Comparison of ENCODE assay signal across 11 cellular contexts in the genomic region with DNA sequence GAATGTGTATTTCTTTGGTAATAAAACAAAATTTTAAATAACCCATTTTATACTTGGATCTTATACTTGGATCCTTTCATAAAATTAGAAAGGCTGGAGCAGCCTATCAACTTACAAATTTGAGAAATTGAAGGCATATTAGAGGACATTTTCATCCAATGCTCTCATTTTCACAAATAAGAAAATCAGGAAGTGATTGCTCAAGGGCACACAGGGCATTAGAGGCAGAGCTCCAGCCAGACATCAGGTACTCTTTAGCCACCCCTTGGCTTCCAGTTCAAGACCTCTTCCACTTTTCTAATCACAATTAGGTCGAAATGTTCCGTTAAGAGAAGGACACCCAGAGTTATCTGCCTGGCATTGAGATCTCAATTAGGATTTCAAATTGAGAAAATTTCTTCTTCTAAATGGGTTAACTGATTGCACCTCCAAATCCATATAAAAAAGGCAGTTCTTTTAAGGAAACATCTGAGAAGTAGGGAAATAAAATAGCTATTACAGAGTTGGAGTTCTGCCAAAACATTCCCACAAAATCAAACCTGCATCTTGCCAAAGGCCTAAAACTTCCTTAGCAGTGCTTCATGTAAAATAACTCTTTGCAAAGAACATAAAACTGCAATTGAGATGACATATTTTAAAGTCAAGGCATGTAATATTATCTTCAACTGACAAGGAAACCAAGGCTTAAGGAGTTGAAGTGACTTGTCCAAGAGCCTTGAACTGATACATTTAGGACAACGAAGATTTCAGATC. TPM values are rescaled to one million over a fixed set of nuclear protein-coding genes. Genes with fewer than 3 reads are reported as not detected.
DNase-seq lines count a peak whose midpoint lies in the region; ATAC-seq and TF ChIP-seq lines count a peak whose summit lies in the region.
"Had no signal": no experiment of that assay in that cellular context is flagged by ENCODE, and none has a peak within 500 bp of the region (broad histone marks: within the 10 kb centered on the region; RNA-seq: fewer than 3 reads in every experiment).

No MANE protein-coding gene starts in this region.

- TF ChIP-seq CTCF in fibroblast of villous mesenchyme (IDR thresholded peaks at IDR 0.05; ENCODE audit: insufficient read depth, low read depth, low read length): no peak

- CTCF ChIA-PET in HEK293T (lab: Yijun Ruan, JAX): interaction anchor here (1.4 kb wide), 1 partner anchor 15 kb away, joined by 4 read pairs; no protein-coding TSS in a partner anchor

- H3K27me3 ChIP-seq in skeletal muscle satellite cell (ENCODE audit: control insufficient read depth, insufficient read depth, low read length): no peaks in the 10 kb centered on the region

- DNase-seq in EL (peak; percentile 16), SKM-1 treated with dmso at 0.1 percent for 144 hours (lab: John Stamatoyannopoulos, UW; ENCODE audit: unreplicated experiment) (peak; percentile 44), fibroblast of villous mesenchyme (ENCODE audit: low read depth) (no peak), posterior vena cava (ENCODE audit: low spot score) (no peak), HEK293T (ENCODE audit: extremely low spot score) (no peak)
- DNase-seq: CD8-positive, alpha-beta memory T cell; Karpas-422; NCI-H2171 treated with DMSO at 0.1 percent for 48 hours had no signal

- no peak for ATAC-seq in HG02759 (IDR thresholded peaks at IDR 0.05; ENCODE audit: unreplicated experiment)
- ATAC-seq in activated T-helper 17 cell treated with anti-CD3 and anti-CD28 coated beads, Interleukin-2, amount 50 U/mL, for 72 hours (replicated peaks): no peak

- intact Hi-C loops in posterior vena cava (cut with DNase I): loop anchor here in 1 of 2 donors (5.0 to 10.0 kb wide), 2 partner anchors 37 to 265 kb away; no protein-coding TSS in a partner anchor

- no peaks in the 10 kb centered on the region for H3K9me3 Mint-ChIP-seq in activated T-helper 17 cell treated with anti-CD3 and anti-CD28 coated beads, Interleukin-2, amount 50 U/mL, for 72 hours
- H3K9me3 Mint-ChIP-seq: CD8-positive, alpha-beta memory T cell had no signal

- H3K9me3 ChIP-seq in skeletal muscle satellite cell (replicated peaks; ENCODE audit: low read length): no peaks in the 10 kb centered on the region

- H3K36me3 ChIP-seq in skeletal muscle satellite cell (ENCODE audit: insufficient read depth, low read length): no peaks in the 10 kb centered on the region

- H3K9ac ChIP-seq in skeletal muscle satellite cell (ENCODE audit: low read depth, low read length): peak overlapping the region; percentile 76

- peak overlapping the region; percentile 54 for H3K4me3 ChIP-seq in fibroblast of villous mesenchyme (ENCODE audit: low read depth, low read length)
- no peak overlapping the region for H3K4me3 ChIP-seq in skeletal muscle satellite cell (ENCODE audit: low read length)

- H3K27ac Mint-ChIP-seq in activated T-helper 17 cell treated with anti-CD3 and anti-CD28 coated beads, Interleukin-2, amount 50 U/mL, for 72 hours: no peak overlapping the region

- peaks cover 35% of the 10 kb centered on the region for H3K4me1 ChIP-seq in skeletal muscle satellite cell (ENCODE audit: control insufficient read depth, insufficient read depth, low read length)

- H3K36me3 Mint-ChIP-seq in activated T-helper 17 cell treated with anti-CD3 and anti-CD28 coated beads, Interleukin-2, amount 50 U/mL, for 72 hours (ENCODE audit: low read depth): peaks cover 10% of the 10 kb centered on the region

- no peaks in the 10 kb centered on the region for H3K27me3 Mint-ChIP-seq in activated T-helper 17 cell treated with anti-CD3 and anti-CD28 coated beads, Interleukin-2, amount 50 U/mL, for 72 hours
- H3K27me3 Mint-ChIP-seq: CD8-positive, alpha-beta memory T cell had no signal

- peak overlapping the region; percentile 73 for H3K4me2 ChIP-seq in skeletal muscle satellite cell (ENCODE audit: low read length)

- no peak overlapping the region for H3K4me3 Mint-ChIP-seq in activated T-helper 17 cell treated with anti-CD3 and anti-CD28 coated beads, Interleukin-2, amount 50 U/mL, for 72 hours
- H3K4me3 Mint-ChIP-seq: CD8-positive, alpha-beta memory T cell had no signal

- POLR2A ChIA-PET in HEK293T (lab: Yijun Ruan, JAX): no interaction called here

- no peaks in the 10 kb centered on the region for H3K4me1 Mint-ChIP-seq in activated T-helper 17 cell treated with anti-CD3 and anti-CD28 coated beads, Interleukin-2, amount 50 U/mL, for 72 hours

TF ChIP-seq in HEK293T, 16 proteins besides CTCF, POLR2A, EP300 and RAD21:
- TF ChIP-seq SP1 (IDR thresholded peaks at IDR 0.05) (no peak), NFRKB (IDR thresholded peaks at IDR 0.05) (no peak), FOXM1 (IDR thresholded peaks at IDR 0.05; ENCODE audit: borderline replicate concordance) (no peak), LEF1 (IDR thresholded peaks at IDR 0.05; ENCODE audit: borderline replicate concordance) (no peak), TARDBP (IDR thresholded peaks at IDR 0.05) (no peak), ARNT (IDR thresholded peaks at IDR 0.05) (no peak), ELF4 (IDR thresholded peaks at IDR 0.05) (no peak), BHLHE40 (IDR thresholded peaks at IDR 0.05; ENCODE audit: borderline replicate concordance) (no peak), CTBP1 (IDR thresholded peaks at IDR 0.05; ENCODE audit: borderline replicate concordance) (no peak), L3MBTL2 (conservative IDR thresholded peaks at IDR 0.05) (no peak), SUZ12 (IDR thresholded peaks at IDR 0.05) (no peak), FOXA1 (IDR thresholded peaks at IDR 0.05) (no peak), FOXK2 (IDR thresholded peaks at IDR 0.05) (no peak), ZNF384 (IDR thresholded peaks at IDR 0.05) (no peak), HDGF (IDR thresholded peaks at IDR 0.05; ENCODE audit: borderline replicate concordance) (no peak)
- TF ChIP-seq, protein P1, sequence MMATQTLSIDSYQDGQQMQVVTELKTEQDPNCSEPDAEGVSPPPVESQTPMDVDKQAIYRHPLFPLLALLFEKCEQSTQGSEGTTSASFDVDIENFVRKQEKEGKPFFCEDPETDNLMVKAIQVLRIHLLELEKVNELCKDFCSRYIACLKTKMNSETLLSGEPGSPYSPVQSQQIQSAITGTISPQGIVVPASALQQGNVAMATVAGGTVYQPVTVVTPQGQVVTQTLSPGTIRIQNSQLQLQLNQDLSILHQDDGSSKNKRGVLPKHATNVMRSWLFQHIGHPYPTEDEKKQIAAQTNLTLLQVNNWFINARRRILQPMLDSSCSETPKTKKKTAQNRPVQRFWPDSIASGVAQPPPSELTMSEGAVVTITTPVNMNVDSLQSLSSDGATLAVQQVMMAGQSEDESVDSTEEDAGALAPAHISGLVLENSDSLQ (IDR thresholded peaks at IDR 0.05): no peak

RNA-seq across cellular contexts. Expression of gene ACTA2, which starts 2.5 kb away (rescaled TPM):
- total RNA-seq in fibroblast of villous mesenchyme: 2,403 and 2,598 TPM in 2 replicates
- total RNA-seq in skeletal muscle satellite cell (2012; rRNA removed): 38.8 and 123 TPM in 2 replicates
- 1,000 to 10,000 TPM; 4,350 to 6,560 TPM for total RNA-seq in posterior vena cava
- total RNA-seq in activated T-helper 17 cell treated with anti-CD3 and anti-CD28 coated beads, Interleukin-2, amount 50 U/mL, for 72 hours: 10 to 100 TPM; 14.6 to 29.6 TPM

RNA-seq across cellular contexts. Expression of gene FAS, which starts 40.5 kb away (rescaled TPM):
- total RNA-seq in fibroblast of villous mesenchyme: 49.0 and 95.9 TPM in 2 replicates
- total RNA-seq in skeletal muscle satellite cell (2012; rRNA removed): 53.7 and 68.2 TPM in 2 replicates
- total RNA-seq in posterior vena cava: 10 to 100 TPM; 30.7 to 40.7 TPM
- total RNA-seq in activated T-helper 17 cell treated with anti-CD3 and anti-CD28 coated beads, Interleukin-2, amount 50 U/mL, for 72 hours: 100 to 1,000 TPM; 105 to 121 TPM

Comparison
In these comparisons a context has a peak if more than half of its experiments do, and no peak if none do; other contexts are left out.
1. DNase-seq: peak in EL (single experiment) and SKM-1 treated with dmso at 0.1 percent for 144 hours (single experiment); none in fibroblast of villous mesenchyme (single experiment), posterior vena cava (single experiment) and HEK293T (single experiment).
2. RNA of gene ACTA2, which starts 2.5 kb away (total RNA-seq): 4,350 to 6,560 TPM in posterior vena cava and 2,403 to 2,598 TPM in fibroblast of villous mesenchyme; 14.6 to 29.6 TPM in activated T-helper 17 cell treated with anti-CD3 and anti-CD28 coated beads, Interleukin-2, amount 50 U/mL, for 72 hours; every median in the first group is over 10 times any median in the second.